Comparison of ENCODE assay signal across 2 cellular contexts in genomic region chr1:115630342-115630741, GRCh38.
TF ChIP-seq lines count a peak whose summit lies in the region.

No MANE protein-coding gene starts in this region.

TF ChIP-seq in HepG2, 621 proteins besides CTCF, POLR2A, EP300 and RAD21 (continues in another document):
- TF ChIP-seq ZNF251 (CRISPR knock-in tag; IDR thresholded peaks at IDR 0.05) (no peak), TCF7 (IDR thresholded peaks at IDR 0.05; ENCODE audit: low read depth) (0 out of 2 replicates have a peak, but pooled peaks have one; percentile 21), RELA (CRISPR knock-in tag; IDR thresholded peaks at IDR 0.05) (no peak), HMG20A (CRISPR knock-in tag; IDR thresholded peaks at IDR 0.05; ENCODE audit: borderline replicate concordance) (peak; percentile 21; the same call in 1 of the 2 replicates), SKIL (CRISPR knock-in tag; IDR thresholded peaks at IDR 0.05; ENCODE audit: borderline replicate concordance) (peak; percentile 33; the same call in 1 of the 2 replicates), FLYWCH1 (CRISPR knock-in tag; IDR thresholded peaks at IDR 0.05) (no peak), SAP130 (CRISPR knock-in tag; IDR thresholded peaks at IDR 0.05; ENCODE audit: low read depth) (peak; percentile 25; the same call in 1 of the 2 replicates), ZFP36L2 (CRISPR knock-in tag; IDR thresholded peaks at IDR 0.05) (no peak), ELF3 (CRISPR knock-in tag; IDR thresholded peaks at IDR 0.05) (0 out of 2 replicates have a peak, but pooled peaks have one; percentile 23), FOXA1 (IDR thresholded peaks at IDR 0.05) (no peak), FOXA1 (CRISPR knock-in tag; IDR thresholded peaks at IDR 0.05) (peak; percentile 70), HES4 (CRISPR knock-in tag; IDR thresholded peaks at IDR 0.05; ENCODE audit: borderline replicate concordance) (no peak), HNRNPUL1 (IDR thresholded peaks at IDR 0.05; ENCODE audit: low read depth, low read length) (no peak), ZNF142 (CRISPR knock-in tag; IDR thresholded peaks at IDR 0.05) (no peak), ZBED4 (CRISPR knock-in tag; IDR thresholded peaks at IDR 0.05; ENCODE audit: borderline replicate concordance) (no peak), ETV5 (CRISPR knock-in tag; IDR thresholded peaks at IDR 0.05; ENCODE audit: borderline replicate concordance) (peak; percentile 77; the same call in 1 of the 2 replicates), TSC22D2 (CRISPR knock-in tag; IDR thresholded peaks at IDR 0.05; ENCODE audit: borderline replicate concordance) (no peak), MTF1 (CRISPR knock-in tag; IDR thresholded peaks at IDR 0.05) (no peak)

TF ChIP-seq in H1, 55 proteins besides CTCF, POLR2A, EP300 and RAD21:
- TF ChIP-seq MAFK (IDR thresholded peaks at IDR 0.05; ENCODE audit: low read depth, low read length) (no peak), SP4 (IDR thresholded peaks at IDR 0.05; ENCODE audit: low read length) (no peak), FOSL1 (IDR thresholded peaks at IDR 0.05; ENCODE audit: insufficient read depth, low read depth, low read length) (no peak), TAF1 (IDR thresholded peaks at IDR 0.05; ENCODE audit: low read depth, low read length) (no peak), EGR1 (IDR thresholded peaks at IDR 0.05; ENCODE audit: borderline replicate concordance, low read depth, low read length) (no peak), HDAC2 (IDR thresholded peaks at IDR 0.05; ENCODE audit: borderline replicate concordance in 1 of 2, low read depth in 2 of 2, low read length in 2 of 2) (no peak), BACH1 (IDR thresholded peaks at IDR 0.05; ENCODE audit: low read length) (no peak), CREB1 (IDR thresholded peaks at IDR 0.05) (no peak), SAP30 (IDR thresholded peaks at IDR 0.05; ENCODE audit: insufficient read depth, insufficient replicate concordance, low read length) (no peak), KDM4A (IDR thresholded peaks at IDR 0.05; ENCODE audit: low read depth, low read length, severe bottlenecking) (no peak), CHD2 (IDR thresholded peaks at IDR 0.05; ENCODE audit: low read length) (no peak)
